18 cellular contexts compared by ENCODE assay signal in genomic region chr5:172101547-172102225, GRCh38.
DNase-seq lines count a peak whose midpoint lies in the region; ATAC-seq, FAIRE-seq and TF ChIP-seq lines count a peak whose summit lies in the region.
"Had no signal": no experiment of that assay in that cellular context is flagged by ENCODE, and none has a peak within 500 bp of the region (broad histone marks: within the 10 kb centered on the region; RNA-seq: fewer than 3 reads in every experiment).

No MANE protein-coding gene starts in this region.

- no peak overlapping the region for H3K4me3 Mint-ChIP-seq in stimulated activated naive CD8-positive, alpha-beta T cell treated with anti-CD3 and anti-CD28 coated beads, Interleukin-15, Interleukin-2, amounts not matched to agents 100 ng/mL and 50 ng/mL, for 24 hours
- H3K4me3 Mint-ChIP-seq in nephron: peak overlapping the region in 1 of 3 experiments; percentile 38
- H3K4me3 Mint-ChIP-seq: activated CD4-positive, alpha-beta T cell treated with anti-CD3 and anti-CD28 coated beads for 36 hours had no signal

- no peak for FAIRE-seq in GM12878 (lab: Jason Lieb, UNC)
- FAIRE-seq: islet of Langerhans had no signal

- TF ChIP-seq RAD21 in GM12878 (IDR thresholded peaks at IDR 0.05; ENCODE audit: insufficient read depth, low read depth, low read length): no peak

- H3K4me3 ChIP-seq in GM12878: no peak overlapping the region
- no peak overlapping the region for H3K4me3 ChIP-seq in upper lobe of right lung
- no peak overlapping the region for H3K4me3 ChIP-seq in body of pancreas
- H3K4me3 ChIP-seq: colonic mucosa, prostate gland had no signal

- POLR2A ChIA-PET in GM12878 (lab: Charles Lee): no interaction called here

- H3K9me3 ChIP-seq in GM12878 (replicated peaks; ENCODE audit: control insufficient read depth, insufficient read depth, low read length) (no peaks in the 10 kb centered on the region), upper lobe of right lung (no peaks in the 10 kb centered on the region), body of pancreas (no peaks in the 10 kb centered on the region)
- H3K9me3 ChIP-seq: colonic mucosa, prostate gland had no signal

- H3K36me3 Mint-ChIP-seq in stimulated activated naive CD8-positive, alpha-beta T cell treated with anti-CD3 and anti-CD28 coated beads, Interleukin-15, Interleukin-2, amounts not matched to agents 100 ng/mL and 50 ng/mL, for 24 hours (ENCODE audit: low read depth): peaks cover 47% of the 10 kb centered on the region
- no peaks in the 10 kb centered on the region for H3K36me3 Mint-ChIP-seq in nephron (ENCODE audit: low read depth)

- peaks cover 29% of the 10 kb centered on the region for H3K4me1 Mint-ChIP-seq in stimulated activated naive CD8-positive, alpha-beta T cell treated with anti-CD3 and anti-CD28 coated beads, Interleukin-15, Interleukin-2, amounts not matched to agents 100 ng/mL and 50 ng/mL, for 24 hours (ENCODE audit: low read depth)
- H3K4me1 Mint-ChIP-seq in nephron: peaks cover 53% of the 10 kb centered on the region

- H3K4me1 ChIP-seq in GM12878 (ENCODE audit: control insufficient read depth, insufficient read depth, low read length) (no peaks in the 10 kb centered on the region), upper lobe of right lung (peaks cover 26% of the 10 kb centered on the region), body of pancreas (peaks cover 9% of the 10 kb centered on the region)
- H3K4me1 ChIP-seq: prostate gland had no signal

- no peaks in the 10 kb centered on the region for H4K20me1 ChIP-seq in GM12878 (ENCODE audit: control insufficient read depth, insufficient read depth)

- CTCF ChIA-PET in GM12878 (lab: Yijun Ruan, JAX): no interaction called here

- SMC1A ChIA-PET in GM12878 (lab: Charles Lee; ENCODE audit: uncharacterized antibody, unreplicated experiment): interaction anchor here (0.6 kb wide), 1 partner anchor 139 kb away, joined by 3 read pairs; no protein-coding TSS in a partner anchor

- H3K36me3 ChIP-seq in GM12878 (ENCODE audit: control insufficient read depth in 2 of 2, insufficient read depth in 2 of 2, low read length in 1 of 2) (peaks cover 45 to 51% of the 10 kb centered on the region in 2 experiments), upper lobe of right lung (peaks cover 44% of the 10 kb centered on the region), body of pancreas (replicated peaks in 1 of 2; ENCODE audit: insufficient read depth in 1 of 2, low read depth in 2 of 2) (no peaks in the 10 kb centered on the region)
- H3K36me3 ChIP-seq: colonic mucosa, prostate gland had no signal

- H3K27ac ChIP-seq in GM12878 (ENCODE audit: control insufficient read depth, insufficient read depth) (no peak overlapping the region), upper lobe of right lung (peak overlapping the region; percentile 24), body of pancreas (no peak overlapping the region)
- H3K27ac ChIP-seq: colonic mucosa, prostate gland had no signal

- H3K9me3 Mint-ChIP-seq in stimulated activated naive CD8-positive, alpha-beta T cell treated with anti-CD3 and anti-CD28 coated beads, Interleukin-15, Interleukin-2, amounts not matched to agents 100 ng/mL and 50 ng/mL, for 24 hours: no peaks in the 10 kb centered on the region
- no peaks in the 10 kb centered on the region for H3K9me3 Mint-ChIP-seq in nephron
- H3K9me3 Mint-ChIP-seq: CD8-positive, alpha-beta memory T cell; naive B cell had no signal

- in situ Hi-C loops in GM12878 (cut with MboI): no loop called here

- no TSS peak for BruUV-seq in GM12878 (replicated peaks; lab: Mats Ljungman, UMichigan)

- no peak for DNase-seq in stimulated activated naive CD8-positive, alpha-beta T cell treated with anti-CD3 and anti-CD28 coated beads, Interleukin-15, Interleukin-2, amounts not matched to agents 100 U/mL and 50 U/mL, for 24 hours
- DNase-seq in GM12878 (ENCODE audit: low read depth, low spot score) (no peak), upper lobe of right lung (no peak), SW 1271 (lab: John Stamatoyannopoulos, UW) (no peak), body of pancreas (no peak)
- DNase-seq: activated CD4-positive, alpha-beta T cell treated with anti-CD3 and anti-CD28 coated beads for 36 hours; CD8-positive, alpha-beta memory T cell; colonic mucosa; DMS53; naive B cell; NCI-H1436; NCI-H774; PC-3 had no signal

- intact Hi-C loops in GM12878 (cut with micrococcal nuclease; ENCODE audit: unreplicated experiment): loop anchor here (10.0 kb wide), 1 partner anchor 593 kb away; no protein-coding TSS in a partner anchor
- intact Hi-C loops in upper lobe of right lung (cut with DNase I): loop anchor here (10.0 kb wide), 1 partner anchor 183 kb away; the partner anchor contains the start of gene UBTD2
- intact Hi-C loops in body of pancreas (cut with DNase I): no loop called here

- H3K27me3 ChIP-seq in GM12878 (replicated peaks in 1 of 2; ENCODE audit: control insufficient read depth in 2 of 2, insufficient read depth in 2 of 2, low read length in 1 of 2) (no peaks in the 10 kb centered on the region), upper lobe of right lung (no peaks in the 10 kb centered on the region), body of pancreas (no peaks in the 10 kb centered on the region)
- H3K27me3 ChIP-seq: colonic mucosa had no signal

- no peak for ATAC-seq in stimulated activated naive CD8-positive, alpha-beta T cell treated with anti-CD3 and anti-CD28 coated beads, Interleukin-15, Interleukin-2, amounts not matched to agents 100 U/mL and 50 U/mL, for 24 hours
- ATAC-seq in GM12878: no peak
- no peak for ATAC-seq in upper lobe of right lung
- ATAC-seq in body of pancreas: no peak
- ATAC-seq in HG02938 (IDR thresholded peaks at IDR 0.05; ENCODE audit: unreplicated experiment): no peak
- ATAC-seq: activated CD4-positive, alpha-beta T cell treated with anti-CD3 and anti-CD28 coated beads for 36 hours had no signal

- TF ChIP-seq EP300 in GM12878 (IDR thresholded peaks at IDR 0.05; ENCODE audit: borderline replicate concordance in 1 of 2, control insufficient read depth in 1 of 2, low read depth in 2 of 2, low read length in 2 of 2): no peak

- TF ChIP-seq CTCF in GM12878 (IDR thresholded peaks at IDR 0.05 in 2 of 3, conservative IDR thresholded peaks at IDR 0.05 in 1 of 3; ENCODE audit: control insufficient read depth in 2 of 3, extremely low read depth in 1 of 3, insufficient read depth in 1 of 3, low read depth in 3 of 3, low read length in 3 of 3): no peak
- no peak for TF ChIP-seq CTCF in nephron (IDR thresholded peaks at IDR 0.05; ENCODE audit: unreplicated experiment in 3 of 3)
- no peak for TF ChIP-seq CTCF in upper lobe of right lung (IDR thresholded peaks at IDR 0.05)
- TF ChIP-seq CTCF in body of pancreas (IDR thresholded peaks at IDR 0.05): no peak

- H3K79me2 ChIP-seq in GM12878 (ENCODE audit: control insufficient read depth, insufficient read depth, low read length): peaks cover 3% of the 10 kb centered on the region

- 0 out of 2 replicates have a peak, but pooled peaks have one; percentile 9 for TF ChIP-seq POLR2A in GM12878 (IDR thresholded peaks at IDR 0.05; ENCODE audit: low read depth, low read length)
- no peak for TF ChIP-seq POLR2A in body of pancreas (IDR thresholded peaks at IDR 0.05)

- H3K4me2 ChIP-seq in GM12878 (ENCODE audit: control insufficient read depth, insufficient read depth): no peak overlapping the region

- no peak overlapping the region for H3K9ac ChIP-seq in GM12878 (ENCODE audit: control insufficient read depth, insufficient read depth, low read length)

- RAD21 ChIA-PET in GM12878 (lab: Charles Lee; ENCODE audit: unreplicated experiment): no interaction called here

- WGBS in GM12878 (ENCODE audit: insufficient coverage, insufficient replicate concordance, low lambda C conversion rate, missing lambda C conversion rate): 93% methylated on average over 14 of the region's 14 CpGs
- 91 to 96% methylated on average over 14 of the region's 14 CpGs for WGBS in body of pancreas, 2 donors

- no peaks in the 10 kb centered on the region for H3K27me3 Mint-ChIP-seq in stimulated activated naive CD8-positive, alpha-beta T cell treated with anti-CD3 and anti-CD28 coated beads, Interleukin-15, Interleukin-2, amounts not matched to agents 100 ng/mL and 50 ng/mL, for 24 hours
- no peaks in the 10 kb centered on the region for H3K27me3 Mint-ChIP-seq in nephron (ENCODE audit: low read depth)
- H3K27me3 Mint-ChIP-seq: activated CD4-positive, alpha-beta T cell treated with anti-CD3 and anti-CD28 coated beads for 36 hours; CD8-positive, alpha-beta memory T cell; naive B cell had no signal

- no peak overlapping the region for H2AFZ ChIP-seq in GM12878 (ENCODE audit: control insufficient read depth, low read depth, low read length)

- peak overlapping the region; percentile 45 for H3K27ac Mint-ChIP-seq in stimulated activated naive CD8-positive, alpha-beta T cell treated with anti-CD3 and anti-CD28 coated beads, Interleukin-15, Interleukin-2, amounts not matched to agents 100 ng/mL and 50 ng/mL, for 24 hours
- peak overlapping the region; percentile 95 to 99 (median 99) for H3K27ac Mint-ChIP-seq in nephron
- H3K27ac Mint-ChIP-seq: activated CD4-positive, alpha-beta T cell treated with anti-CD3 and anti-CD28 coated beads for 36 hours had no signal

TF ChIP-seq in GM12878, 131 proteins besides CTCF, POLR2A, EP300 and RAD21 (continues in another document):
- TF ChIP-seq, protein P1, sequence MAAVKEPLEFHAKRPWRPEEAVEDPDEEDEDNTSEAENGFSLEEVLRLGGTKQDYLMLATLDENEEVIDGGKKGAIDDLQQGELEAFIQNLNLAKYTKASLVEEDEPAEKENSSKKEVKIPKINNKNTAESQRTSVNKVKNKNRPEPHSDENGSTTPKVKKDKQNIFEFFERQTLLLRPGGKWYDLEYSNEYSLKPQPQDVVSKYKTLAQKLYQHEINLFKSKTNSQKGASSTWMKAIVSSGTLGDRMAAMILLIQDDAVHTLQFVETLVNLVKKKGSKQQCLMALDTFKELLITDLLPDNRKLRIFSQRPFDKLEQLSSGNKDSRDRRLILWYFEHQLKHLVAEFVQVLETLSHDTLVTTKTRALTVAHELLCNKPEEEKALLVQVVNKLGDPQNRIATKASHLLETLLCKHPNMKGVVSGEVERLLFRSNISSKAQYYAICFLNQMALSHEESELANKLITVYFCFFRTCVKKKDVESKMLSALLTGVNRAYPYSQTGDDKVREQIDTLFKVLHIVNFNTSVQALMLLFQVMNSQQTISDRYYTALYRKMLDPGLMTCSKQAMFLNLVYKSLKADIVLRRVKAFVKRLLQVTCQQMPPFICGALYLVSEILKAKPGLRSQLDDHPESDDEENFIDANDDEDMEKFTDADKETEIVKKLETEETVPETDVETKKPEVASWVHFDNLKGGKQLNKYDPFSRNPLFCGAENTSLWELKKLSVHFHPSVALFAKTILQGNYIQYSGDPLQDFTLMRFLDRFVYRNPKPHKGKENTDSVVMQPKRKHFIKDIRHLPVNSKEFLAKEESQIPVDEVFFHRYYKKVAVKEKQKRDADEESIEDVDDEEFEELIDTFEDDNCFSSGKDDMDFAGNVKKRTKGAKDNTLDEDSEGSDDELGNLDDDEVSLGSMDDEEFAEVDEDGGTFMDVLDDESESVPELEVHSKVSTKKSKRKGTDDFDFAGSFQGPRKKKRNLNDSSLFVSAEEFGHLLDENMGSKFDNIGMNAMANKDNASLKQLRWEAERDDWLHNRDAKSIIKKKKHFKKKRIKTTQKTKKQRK (IDR thresholded peaks at IDR 0.05; ENCODE audit: low read depth, low read length): no peak
- TF ChIP-seq NFXL1 (IDR thresholded peaks at IDR 0.05; ENCODE audit: borderline replicate concordance): no peak
